In genomic region chr15:76206325-76206976, GRCh38 we compare ENCODE assay signal across 10 cellular contexts.
A peak's percentile ranks its signal among the peaks of the same experiment; 100 is the strongest.
DNase-seq lines count a peak whose midpoint lies in the region; ATAC-seq and TF ChIP-seq lines count a peak whose summit lies in the region.
"Had no signal": no experiment of that assay in that cellular context is flagged by ENCODE, and none has a peak within 500 bp of the region (broad histone marks: within the 10 kb centered on the region; RNA-seq: fewer than 3 reads in every experiment).

No MANE protein-coding gene starts in this region.

- H3K27me3 Mint-ChIP-seq in CD4-positive, alpha-beta memory T cell, result no peaks in the 10 kb centered on the region
- H3K27me3 Mint-ChIP-seq: naive B cell had no signal

- H3K36me3 ChIP-seq in PC-9 (ENCODE audit: low read depth) (no peaks in the 10 kb centered on the region), gastroesophageal sphincter (peaks cover 0 to 52% of the 10 kb centered on the region in 2 donors)
- H3K36me3 ChIP-seq in CD4-positive, alpha-beta memory T cell (ENCODE audit: insufficient read depth, low read length), result peaks cover 9% of the 10 kb centered on the region

- no peaks in the 10 kb centered on the region for H3K9me2 ChIP-seq in PC-9 (ENCODE audit: insufficient read depth)

- WGBS in gastroesophageal sphincter (ENCODE audit: low coverage in 1 of 2), 2 donors, result 13% methylated on average over 4 of the region's 4 CpGs; no CpG with 5 or more reads in 1 of the 2 donors

- no peak overlapping the region for H3K4me3 ChIP-seq in PC-9
- no peak overlapping the region for H3K4me3 ChIP-seq in gastroesophageal sphincter
- no peak overlapping the region for H3K4me3 ChIP-seq in CD4-positive, alpha-beta memory T cell (ENCODE audit: low read length in 2 of 2)

- H3K4me3 Mint-ChIP-seq in CD4-positive, alpha-beta memory T cell, result no peak overlapping the region
- H3K4me3 Mint-ChIP-seq: naive B cell had no signal

- H3K27me3 ChIP-seq in PC-9 (ENCODE audit: insufficient read depth, low read depth) (no peaks in the 10 kb centered on the region), gastroesophageal sphincter (no peaks in the 10 kb centered on the region)
- no peaks in the 10 kb centered on the region for H3K27me3 ChIP-seq in CD4-positive, alpha-beta memory T cell (ENCODE audit: insufficient read depth, low read length)

- H4K20me1 ChIP-seq in PC-9 (ENCODE audit: insufficient read depth), result no peaks in the 10 kb centered on the region; the same call in 1 of the 2 replicates

- H2AFZ ChIP-seq in PC-9, result no peak overlapping the region

- no peak for TF ChIP-seq CTCF in PC-9 (conservative IDR thresholded peaks at IDR 0.05)
- no peak for TF ChIP-seq CTCF in gastroesophageal sphincter (IDR thresholded peaks at IDR 0.05)

- H3K4me1 ChIP-seq in PC-9 (replicated peaks; ENCODE audit: insufficient read depth) (no peaks in the 10 kb centered on the region), gastroesophageal sphincter (peaks cover 0 to 6% (median 0%) of the 10 kb centered on the region in 3 donors)
- no peaks in the 10 kb centered on the region for H3K4me1 ChIP-seq in CD4-positive, alpha-beta memory T cell (ENCODE audit: insufficient read depth, low read length)

- H3K27ac Mint-ChIP-seq in CD4-positive, alpha-beta memory T cell, result peak overlapping the region in 2 of 7 donors; percentile 15 to 48

- POLR2A ChIA-PET in PC-9 (lab: Charles Lee; ENCODE audit: unreplicated experiment), result interaction anchor here (0.6 to 0.7 kb wide), 3 partner anchors 74 to 955 kb away, joined by 3 to 25 read pairs (median 5); no protein-coding TSS in a partner anchor
- POLR2A ChIA-PET in CD4-positive, alpha-beta memory T cell (lab: Charles Lee; ENCODE audit: partially characterized antibody), result no interaction called here

- H3F3A ChIP-seq in PC-9 (ENCODE audit: insufficient read depth, low read depth), result no peaks in the 10 kb centered on the region; the same call in 1 of the 2 replicates

- no peak overlapping the region for H3K4me2 ChIP-seq in PC-9

- DNase-seq in HT1080 (ENCODE audit: low read depth), result peak; percentile 44
- peak; percentile 33 to 69 for DNase-seq in PC-9
- DNase-seq in glomerular visceral epithelial cell (ENCODE audit: extremely low spot score), result peak; percentile 81
- DNase-seq in sciatic nerve (ENCODE audit: low spot score), result peak; percentile 78
- no peak for DNase-seq in activated CD4-positive, CD25-positive, alpha-beta regulatory T cell (lab: John Stamatoyannopoulos, UW)
- DNase-seq in stimulated activated CD4-positive, alpha-beta T cell treated with anti-CD3 and anti-CD28 coated beads, Interleukin-1b, Interleukin-23, amount 100 ng/mL, for 48 hours, result no peak
- no peak for DNase-seq in CD4-positive, alpha-beta memory T cell
- DNase-seq: naive B cell had no signal

- peak; percentile 53 for ATAC-seq in sciatic nerve
- no peak for ATAC-seq in gastroesophageal sphincter
- ATAC-seq: activated naive CD4-positive, alpha-beta T cell treated with anti-CD3 and anti-CD28 coated beads, Interleukin-2, amount 50 U/mL, for 72 hours had no signal

- BruUV-seq in PC-9 (replicated peaks; lab: Mats Ljungman, UMichigan), result no TSS peak

- no peaks in the 10 kb centered on the region for H3K4me1 Mint-ChIP-seq in CD4-positive, alpha-beta memory T cell

- H3K79me2 ChIP-seq in PC-9 (ENCODE audit: low read depth), result no peaks in the 10 kb centered on the region

- H3K9me3 Mint-ChIP-seq in CD4-positive, alpha-beta memory T cell, result peaks cover 0 to 1% (median 0%) of the 10 kb centered on the region in 8 donors
- H3K9me3 Mint-ChIP-seq: activated naive CD4-positive, alpha-beta T cell treated with anti-CD3 and anti-CD28 coated beads, Interleukin-2, amount 50 U/mL, for 72 hours; naive B cell had no signal

- H3K9me3 ChIP-seq in PC-9 (ENCODE audit: insufficient read depth, low read depth), result no peaks in the 10 kb centered on the region
- H3K9me3 ChIP-seq in gastroesophageal sphincter, result no peaks in the 10 kb centered on the region
- H3K9me3 ChIP-seq in CD4-positive, alpha-beta memory T cell (ENCODE audit: control insufficient read depth in 1 of 2, low read length in 2 of 2), result no peaks in the 10 kb centered on the region

- H3K36me3 Mint-ChIP-seq in CD4-positive, alpha-beta memory T cell, result peaks cover 21 to 42% of the 10 kb centered on the region in 2 donors
- H3K36me3 Mint-ChIP-seq: activated naive CD4-positive, alpha-beta T cell treated with anti-CD3 and anti-CD28 coated beads, Interleukin-2, amount 50 U/mL, for 72 hours had no signal

- no peak for TF ChIP-seq POLR2A in gastroesophageal sphincter (IDR thresholded peaks at IDR 0.05)

- TF ChIP-seq EP300 in gastroesophageal sphincter (IDR thresholded peaks at IDR 0.05), result no peak

- intact Hi-C loops in PC-9 (cut with micrococcal nuclease; ENCODE audit: unreplicated experiment) (no loop called here), sciatic nerve (cut with DNase I) (no loop called here)
- intact Hi-C loops in CD4-positive, alpha-beta memory T cell (cut with micrococcal nuclease), result no loop called here

- no peak overlapping the region for H3K27ac ChIP-seq in PC-9
- H3K27ac ChIP-seq in gastroesophageal sphincter, result no peak overlapping the region
- H3K27ac ChIP-seq in CD4-positive, alpha-beta memory T cell (ENCODE audit: low read depth, low read length), result no peak overlapping the region

- CTCF ChIA-PET in PC-9 (lab: Charles Lee), result interaction anchor here (1.0 kb wide), 1 partner anchor 15 kb away, joined by 3 read pairs; no protein-coding TSS in a partner anchor
- CTCF ChIA-PET in CD4-positive, alpha-beta memory T cell (lab: Charles Lee; ENCODE audit: partially characterized antibody), result interaction anchor here (0.7 to 1.4 kb wide), 2 partner anchors 15 to 332 kb away, joined by 3 to 5 read pairs; no protein-coding TSS in a partner anchor

Comparison
In these comparisons a context has a peak if more than half of its experiments do, and no peak if none do; other contexts are left out.
1. DNase-seq: peak in HT1080 (single experiment), PC-9 (2 of 2), glomerular visceral epithelial cell (single experiment) and sciatic nerve (single experiment); none in activated CD4-positive, CD25-positive, alpha-beta regulatory T cell (0 of 4), stimulated activated CD4-positive, alpha-beta T cell treated with anti-CD3 and anti-CD28 coated beads, Interleukin-1b, Interleukin-23, amount 100 ng/mL, for 48 hours (single experiment) and CD4-positive, alpha-beta memory T cell (0 of 5).